7 cellular contexts compared by ENCODE assay signal in genomic region chr7:111749625-111750024, GRCh38.
"Had no signal": no experiment of that assay in that cellular context is flagged by ENCODE, and none has a peak within 500 bp of the region (broad histone marks: within the 10 kb centered on the region; RNA-seq: fewer than 3 reads in every experiment).

No MANE protein-coding gene starts in this region.

- H3K36me3 ChIP-seq: HAP-1 had no signal

- DNase-seq: GOT3, H7, IMR-90, KG1 had no signal

- H3K4me1 ChIP-seq: HAP-1 had no signal

- H3K4me3 ChIP-seq: HAP-1, K562 had no signal

- ATAC-seq: HCT116, K562 had no signal

- H3K9me3 ChIP-seq: HAP-1 had no signal
